ENCODE assay signal across 23 cellular contexts in genomic region chr6:116375262-116375661, GRCh38. TPM values are rescaled to one million over a fixed set of nuclear protein-coding genes. Genes with fewer than 3 reads are reported as not detected.
A peak's percentile ranks its signal among the peaks of the same experiment; 100 is the strongest.
DNase-seq lines count a peak whose midpoint lies in the region; ATAC-seq, FAIRE-seq and TF ChIP-seq lines count a peak whose summit lies in the region.
"Had no signal": no experiment of that assay in that cellular context is flagged by ENCODE, and none has a peak within 500 bp of the region (broad histone marks: within the 10 kb centered on the region; RNA-seq: fewer than 3 reads in every experiment).

No MANE protein-coding gene starts in this region.

- H3K4me1 ChIP-seq in mammary epithelial cell (ENCODE audit: insufficient read depth, low read length) (peaks cover 53% of the 10 kb centered on the region), GM12878 (ENCODE audit: control insufficient read depth, insufficient read depth, low read length) (peaks cover 16% of the 10 kb centered on the region), keratinocyte (ENCODE audit: control insufficient read depth, extremely low read depth, insufficient read depth, low read length) (peaks cover 64% of the 10 kb centered on the region), smooth muscle cell (ENCODE audit: low read depth) (peaks cover 22% of the 10 kb centered on the region), GM23248 (ENCODE audit: insufficient read depth) (peaks cover 14% of the 10 kb centered on the region)

- H3K27me3 Mint-ChIP-seq in MCF 10A (ENCODE audit: insufficient read depth, unreplicated experiment) = no peaks in the 10 kb centered on the region

- H3K9me3 Mint-ChIP-seq in MCF 10A (ENCODE audit: unreplicated experiment) = no peaks in the 10 kb centered on the region
- H3K9me3 Mint-ChIP-seq: CD4-positive, alpha-beta T cell; CD8-positive, alpha-beta memory T cell; GM23338; H9 had no signal

- H3K9me3 ChIP-seq in mammary epithelial cell (replicated peaks; ENCODE audit: insufficient read depth, low read length) (no peaks in the 10 kb centered on the region), GM12878 (replicated peaks; ENCODE audit: control insufficient read depth, insufficient read depth, low read length) (no peaks in the 10 kb centered on the region), keratinocyte (ENCODE audit: control insufficient read depth, low read depth, low read length) (no peaks in the 10 kb centered on the region), smooth muscle cell (replicated peaks; ENCODE audit: low read depth) (no peaks in the 10 kb centered on the region), GM23248 (ENCODE audit: low read depth) (no peaks in the 10 kb centered on the region)
- H3K9me3 ChIP-seq: BLaER1 had no signal

- peaks cover 29% of the 10 kb centered on the region for H3K4me1 Mint-ChIP-seq in MCF 10A (ENCODE audit: insufficient read depth, unreplicated experiment)

- no peak overlapping the region for H3K4me3 ChIP-seq in mammary epithelial cell (replicated peaks in 1 of 3; ENCODE audit: insufficient read depth in 1 of 3, low read depth in 2 of 3, low read length in 3 of 3)
- no peak overlapping the region for H3K4me3 ChIP-seq in GM12878
- no peak overlapping the region for H3K4me3 ChIP-seq in keratinocyte (ENCODE audit: control insufficient read depth in 2 of 3, extremely low read depth in 1 of 3, insufficient read depth in 2 of 3, low read depth in 1 of 3, low read length in 3 of 3)
- H3K4me3 ChIP-seq in smooth muscle cell = no peak overlapping the region
- H3K4me3 ChIP-seq in GM23248 = no peak overlapping the region
- H3K4me3 ChIP-seq: BLaER1, GM23338 had no signal

- FAIRE-seq in GM12878 (lab: Jason Lieb, UNC) (no peak), keratinocyte (lab: Jason Lieb, UNC) (no peak)
- FAIRE-seq: A204.1, D721Med had no signal

- H3K27ac Mint-ChIP-seq in MCF 10A (ENCODE audit: low read depth, unreplicated experiment) = no peak overlapping the region
- H3K27ac Mint-ChIP-seq: B cell; CD4-positive, alpha-beta T cell; CD8-positive, alpha-beta memory T cell; GM23338 had no signal

- no peaks in the 10 kb centered on the region for H3K9me2 ChIP-seq in GM23248 (ENCODE audit: insufficient read depth)

- H3K79me2 ChIP-seq in mammary epithelial cell (ENCODE audit: insufficient read depth, low read length) = peaks cover 92% of the 10 kb centered on the region
- peaks cover 97% of the 10 kb centered on the region for H3K79me2 ChIP-seq in GM12878 (ENCODE audit: control insufficient read depth, insufficient read depth, low read length)
- H3K79me2 ChIP-seq in keratinocyte (ENCODE audit: control insufficient read depth, insufficient read depth, low read length) = peaks cover 79% of the 10 kb centered on the region
- peaks cover 81% of the 10 kb centered on the region for H3K79me2 ChIP-seq in smooth muscle cell (ENCODE audit: low read depth)
- peaks cover 88% of the 10 kb centered on the region for H3K79me2 ChIP-seq in GM23248 (ENCODE audit: insufficient read depth)

- no peaks in the 10 kb centered on the region for H4K20me1 ChIP-seq in mammary epithelial cell (ENCODE audit: insufficient read depth, low read length)
- no peaks in the 10 kb centered on the region; the same call in 1 of the 2 replicates for H4K20me1 ChIP-seq in GM12878 (ENCODE audit: control insufficient read depth, insufficient read depth)
- H4K20me1 ChIP-seq in keratinocyte (ENCODE audit: control insufficient read depth, extremely low read depth, insufficient read depth, low read length) = no peaks in the 10 kb centered on the region
- peaks cover 80% of the 10 kb centered on the region for H4K20me1 ChIP-seq in smooth muscle cell (ENCODE audit: low read depth)
- H4K20me1 ChIP-seq in GM23248 (ENCODE audit: insufficient read depth) = peaks cover 3% of the 10 kb centered on the region; the same call in 1 of the 2 replicates
- H4K20me1 ChIP-seq: BLaER1 had no signal

- H3K36me3 ChIP-seq in mammary epithelial cell (ENCODE audit: insufficient read depth, low read length) (no peaks in the 10 kb centered on the region), GM12878 (ENCODE audit: control insufficient read depth in 2 of 2, insufficient read depth in 2 of 2, low read length in 1 of 2) (no peaks in the 10 kb centered on the region; a peak in 1 of 4 replicates), keratinocyte (ENCODE audit: control insufficient read depth in 2 of 2, extremely low read depth in 1 of 2, insufficient read depth in 2 of 2, low read length in 2 of 2) (peaks cover 0 to 6% of the 10 kb centered on the region in 2 experiments), smooth muscle cell (ENCODE audit: low read depth) (no peaks in the 10 kb centered on the region), GM23248 (ENCODE audit: low read depth) (0 out of 2 replicates have a peak, but pooled peaks cover 3% of the 10 kb centered on the region)
- H3K36me3 ChIP-seq: BLaER1 had no signal

- no peak for TF ChIP-seq POLR2A in GM12878 (IDR thresholded peaks at IDR 0.05; ENCODE audit: low read depth, low read length)

- peak overlapping the region; percentile 79 for H3K4me2 ChIP-seq in mammary epithelial cell (ENCODE audit: insufficient read depth, low read depth, low read length)
- peak overlapping the region; percentile 44; the same call in 1 of the 2 replicates for H3K4me2 ChIP-seq in GM12878 (ENCODE audit: control insufficient read depth, insufficient read depth)
- peak overlapping the region; percentile 91 for H3K4me2 ChIP-seq in keratinocyte (ENCODE audit: control insufficient read depth, extremely low read depth, insufficient read depth, low read depth, low read length)
- peak overlapping the region; percentile 64 for H3K4me2 ChIP-seq in smooth muscle cell
- no peak overlapping the region for H3K4me2 ChIP-seq in GM23248 (ENCODE audit: unreplicated experiment)
- H3K4me2 ChIP-seq: BLaER1 had no signal

- CTCF ChIA-PET in mammary epithelial cell (lab: Charles Lee; ENCODE audit: low non-redundant PET) (no interaction called here), MCF 10A (lab: Yijun Ruan, JAX) (interaction anchor here (1.5 to 2.4 kb wide), 2 partner anchors 17 to 87 kb away, joined by 7 to 8 read pairs; no protein-coding TSS in a partner anchor), GM12878 (lab: Yijun Ruan, JAX) (interaction anchor here (0.9 to 1.1 kb wide), 2 partner anchors 11 to 18 kb away, joined by 3 to 4 read pairs; no protein-coding TSS in a partner anchor)

- TF ChIP-seq RAD21 in GM12878 (IDR thresholded peaks at IDR 0.05; ENCODE audit: insufficient read depth, low read depth, low read length) = no peak

- H3F3A ChIP-seq in smooth muscle cell (ENCODE audit: low read depth) (no peaks in the 10 kb centered on the region), GM23248 (ENCODE audit: insufficient read depth) (peaks cover 5% of the 10 kb centered on the region; the same call in 1 of the 2 replicates)

- H3K9ac ChIP-seq in mammary epithelial cell (ENCODE audit: insufficient read depth, low read length) = no peak overlapping the region
- no peak overlapping the region for H3K9ac ChIP-seq in GM12878 (ENCODE audit: control insufficient read depth, insufficient read depth, low read length)
- no peak overlapping the region for H3K9ac ChIP-seq in keratinocyte (ENCODE audit: control insufficient read depth, extremely low read depth, insufficient read depth, low read length)
- H3K9ac ChIP-seq in smooth muscle cell (ENCODE audit: low read depth) = no peak overlapping the region
- no peak overlapping the region for H3K9ac ChIP-seq in GM23248
- H3K9ac ChIP-seq: BLaER1 had no signal

- POLR2A ChIA-PET in MCF 10A (lab: Yijun Ruan, JAX) = interaction anchor here (1.3 to 3.7 kb wide), 6 partner anchors 9 to 96 kb away, joined by 3 to 60 read pairs (median 15); partner anchors contain the start of gene TSPYL1
- POLR2A ChIA-PET in GM12878 (lab: Charles Lee) = interaction anchor here (1.4 kb wide), 1 partner anchor 14 kb away, joined by 4 read pairs; no protein-coding TSS in a partner anchor

- ATAC-seq in GM12878 (no peak), GM18907 (IDR thresholded peaks at IDR 0.05; ENCODE audit: unreplicated experiment) (no peak), GM21786 (IDR thresholded peaks at IDR 0.05; ENCODE audit: unreplicated experiment) (no peak)
- ATAC-seq: GM23338, HCT116 had no signal

- H3K27ac ChIP-seq in mammary epithelial cell (ENCODE audit: insufficient read depth, low read depth, low read length) (peak overlapping the region; percentile 96), GM12878 (ENCODE audit: control insufficient read depth, insufficient read depth) (no peak overlapping the region), keratinocyte (ENCODE audit: control insufficient read depth, insufficient read depth, low read length) (peak overlapping the region; percentile 98), smooth muscle cell (ENCODE audit: low read depth) (no peak overlapping the region), GM23248 (no peak overlapping the region)
- H3K27ac ChIP-seq: 22Rv1, BLaER1, C4-2B had no signal

- no peaks in the 10 kb centered on the region for H3K9me1 ChIP-seq in keratinocyte (ENCODE audit: control insufficient read depth, extremely low read depth, insufficient read depth, low read length)

- no TSS peak for BruUV-seq in mammary epithelial cell (replicated peaks; lab: Mats Ljungman, UMichigan)
- no TSS peak for BruUV-seq in MCF 10A (replicated peaks; lab: Mats Ljungman, UMichigan)
- no TSS peak for BruUV-seq in GM12878 (replicated peaks; lab: Mats Ljungman, UMichigan)

- in situ Hi-C loops in mammary epithelial cell (cut with MboI; ENCODE audit: low sequenced_read_pairs in 2 of 2) = no loop called here
- in situ Hi-C loops in GM12878 (cut with MboI) = no loop called here
- in situ Hi-C loops in GM23248 (cut with MboI) = no loop called here

- no peak for TF ChIP-seq EP300 in GM12878 (IDR thresholded peaks at IDR 0.05; ENCODE audit: borderline replicate concordance in 1 of 2, control insufficient read depth in 1 of 2, low read depth in 2 of 2, low read length in 2 of 2)

- dilution Hi-C loops in mammary epithelial cell (cut with HindIII; ENCODE audit: low sequenced_read_pairs) = no loop called here
- dilution Hi-C loops in keratinocyte (cut with MboI; ENCODE audit: extremely low pct_ligation_motif_present, low sequenced_read_pairs) = no loop called here

- peaks cover 18% of the 10 kb centered on the region for H3K36me3 Mint-ChIP-seq in MCF 10A (ENCODE audit: insufficient read depth, unreplicated experiment)

- SMC1A ChIA-PET in GM12878 (lab: Charles Lee; ENCODE audit: uncharacterized antibody, unreplicated experiment) = interaction anchor here (0.8 to 7.7 kb wide), 5 partner anchors 11 to 25 kb away, joined by 3 to 92 read pairs (median 3); no protein-coding TSS in a partner anchor

- H2AFZ ChIP-seq in mammary epithelial cell (ENCODE audit: low read depth, low read length) (no peak overlapping the region), GM12878 (ENCODE audit: control insufficient read depth, low read depth, low read length) (no peak overlapping the region), keratinocyte (ENCODE audit: control insufficient read depth, low read length) (no peak overlapping the region), smooth muscle cell (ENCODE audit: low read depth) (no peak overlapping the region), GM23248 (no peak overlapping the region)
- H2AFZ ChIP-seq: GM23338 had no signal

- TF ChIP-seq CTCF in mammary epithelial cell (conservative IDR thresholded peaks at IDR 0.05 in 1 of 2, IDR thresholded peaks at IDR 0.05 in 1 of 2; ENCODE audit: extremely low read depth in 1 of 2, insufficient read depth in 1 of 2, low read depth in 1 of 2, low read length in 2 of 2) (no peak), MCF 10A (IDR thresholded peaks at IDR 0.05; ENCODE audit: unreplicated experiment) (no peak), GM12878 (IDR thresholded peaks at IDR 0.05 in 2 of 3, conservative IDR thresholded peaks at IDR 0.05 in 1 of 3; ENCODE audit: control insufficient read depth in 2 of 3, extremely low read depth in 1 of 3, insufficient read depth in 1 of 3, low read depth in 3 of 3, low read length in 3 of 3) (no peak), keratinocyte (optimal IDR thresholded peaks at IDR 0.05 in 1 of 3, IDR thresholded peaks at IDR 0.05 in 1 of 3, conservative IDR thresholded peaks at IDR 0.05 in 1 of 3; ENCODE audit: extremely low read depth in 1 of 3, insufficient read depth in 2 of 3, low read length in 3 of 3) (no peak), smooth muscle cell (IDR thresholded peaks at IDR 0.05; ENCODE audit: borderline replicate concordance, insufficient read depth, poor library complexity, severe bottlenecking) (no peak)

- RAD21 ChIA-PET in GM12878 (lab: Charles Lee; ENCODE audit: unreplicated experiment) = interaction anchor here (1.0 kb wide), 1 partner anchor 12 kb away, joined by 3 read pairs; no protein-coding TSS in a partner anchor

- WGBS in mammary epithelial cell (ENCODE audit: low coverage, missing lambda C conversion rate) = no CpG with 5 or more reads among the region's 2 CpGs
- WGBS in GM12878 (ENCODE audit: insufficient coverage, insufficient replicate concordance, low lambda C conversion rate, missing lambda C conversion rate) = 98% methylated on average over 2 of the region's 2 CpGs
- 98% methylated on average over 2 of the region's 2 CpGs for WGBS in smooth muscle cell (ENCODE audit: low lambda C conversion rate)
- WGBS in GM23248 (ENCODE audit: low coverage in 1 of 2, low lambda C conversion rate in 2 of 2, missing lambda C conversion rate in 2 of 2), 2 experiments = 96 to 100% methylated on average over 2 of the region's 2 CpGs

- intact Hi-C loops in mammary epithelial cell (cut with micrococcal nuclease) (no loop called here), MCF 10A (cut with micrococcal nuclease) (no loop called here), GM12878 (cut with micrococcal nuclease; ENCODE audit: unreplicated experiment) (loop anchor here (10.0 kb wide), 1 partner anchor 290 kb away; the partner anchor contains the start of gene ZUP1)

- no peak for DNase-seq in mammary epithelial cell
- DNase-seq in MCF 10A (ENCODE audit: unreplicated experiment) = no peak
- DNase-seq in GM12878 (ENCODE audit: low read depth, low spot score) = no peak
- DNase-seq in keratinocyte (ENCODE audit: low read depth, low spot score) = no peak
- no peak for DNase-seq in smooth muscle cell (lab: John Stamatoyannopoulos, UW; ENCODE audit: unreplicated experiment)
- no peak for DNase-seq in GM23248
- DNase-seq: CD4-positive, alpha-beta T cell; CD8-positive, alpha-beta memory T cell; DMS 273 treated with DMSO at 0.1 percent for 48 hours; DMS79; EL; GF-D8; H9 had no signal

- H3K27me3 ChIP-seq in mammary epithelial cell (ENCODE audit: insufficient read depth, low read length) (no peaks in the 10 kb centered on the region), GM12878 (replicated peaks in 1 of 2; ENCODE audit: control insufficient read depth in 2 of 2, insufficient read depth in 2 of 2, low read length in 1 of 2) (no peaks in the 10 kb centered on the region), keratinocyte (ENCODE audit: control insufficient read depth, extremely low read depth, insufficient read depth, low read length) (no peaks in the 10 kb centered on the region), smooth muscle cell (ENCODE audit: low read depth) (no peaks in the 10 kb centered on the region), GM23248 (replicated peaks; ENCODE audit: insufficient read depth) (no peaks in the 10 kb centered on the region)
- H3K27me3 ChIP-seq: BLaER1 had no signal

- no peak overlapping the region for H3K4me3 Mint-ChIP-seq in MCF 10A (ENCODE audit: unreplicated experiment)
- H3K4me3 Mint-ChIP-seq: B cell; CD4-positive, alpha-beta T cell; CD8-positive, alpha-beta memory T cell; GM23338; H9 had no signal

RNA-seq across cellular contexts. Expression of gene DSE, which starts 4.5 kb away (rescaled TPM):
- total RNA-seq in mammary epithelial cell (100 to 1,000 TPM; 116 to 175 TPM), MCF 10A (2022) (66.0 and 86.5 TPM in 2 replicates), GM12878 (2014; rRNA removed) (65.3 and 77.4 TPM in 2 replicates), GM12878 (2014; rRNA removed; fragmentation: Illumina TruSeq; extraction: Trizol) (62.3 and 63.9 TPM in 2 replicates), GM12878 (2021) (75.1 and 76.4 TPM in 2 replicates), smooth muscle cell (76.2 and 93.1 TPM in 2 replicates)
- polyA plus RNA-seq in mammary epithelial cell (66.9 TPM), GM12878 (2011; rRNA removed) (12.2 and 12.6 TPM in 2 replicates), GM12878 (2014; fragmentation: Illumina TruSeq; extraction: Trizol) (51.8 and 58.9 TPM in 2 replicates), GM12878 (2014; fragmentation: Nextera tagmentation; extraction: Ambion mirVana) (10 to 100 TPM; 17.1 to 24.2 TPM), GM12878 (2014; rRNA removed) (35.9 and 38.6 TPM in 2 replicates), GM12878 (2016; fragmentation: Nextera tagmentation; extraction: Ambion mirVana) (10 to 100 TPM; 43.0 TPM), keratinocyte (87.6 to 144 TPM (median 99.7 TPM) in 3 replicates), smooth muscle cell (35.0 and 38.6 TPM in 2 replicates), GM23248 (2016; fragmentation: Nextera tagmentation; extraction: Ambion mirVana) (42.7 and 44.6 TPM in 2 replicates)
- polyA minus RNA-seq in mammary epithelial cell (137 TPM), keratinocyte (179 to 186 TPM (median 184 TPM) in 3 replicates)
- total RNA-seq in GM12878 (2013; cell fraction: nucleolus; rRNA removed) = 131 and 135 TPM in 2 replicates
- polyA plus RNA-seq in GM12878 (2011; ENCODE audit: low read depth) = 20.3 TPM
- polyA plus RNA-seq in GM12878 (2011; cell fraction: cytosol; rRNA removed) = 6.7 and 9.5 TPM in 2 replicates
- 14.6 and 17.6 TPM in 2 replicates for polyA plus RNA-seq in GM12878 (2011; cell fraction: nucleus; rRNA removed)
- polyA plus RNA-seq in GM12878 (2012) = 22.5 and 29.0 TPM in 2 replicates
- polyA minus RNA-seq in GM12878 (2011; rRNA and poly(A)+ RNA removed) = 23.2 and 26.4 TPM in 2 replicates
- 3.8 and 3.9 TPM in 2 replicates for polyA minus RNA-seq in GM12878 (2011; cell fraction: cytosol; rRNA and poly(A)+ RNA removed)
- polyA minus RNA-seq in GM12878 (2011; cell fraction: nucleus; rRNA and poly(A)+ RNA removed) = 17.5 and 26.1 TPM in 2 replicates
- polyA plus RNA-seq in keratinocyte (2011; ENCODE audit: low read depth) = 39.1 TPM
- polyA plus RNA-seq in keratinocyte (2011; cell fraction: cytosol; rRNA removed) = 37.0 and 60.3 TPM in 2 replicates
- polyA plus RNA-seq in keratinocyte (2011; cell fraction: nucleus; rRNA removed) = 124 and 141 TPM in 2 replicates
- polyA plus RNA-seq in keratinocyte (2012; ENCODE audit: low replicate concordance) = 54.9 and 70.3 TPM in 2 replicates
- polyA minus RNA-seq in keratinocyte (2011; cell fraction: cytosol; rRNA and poly(A)+ RNA removed) = 57.2 TPM
- 150 and 256 TPM in 2 replicates for polyA minus RNA-seq in keratinocyte (2011; cell fraction: nucleus; rRNA and poly(A)+ RNA removed)
- total RNA-seq in GM23248 (2014; rRNA removed; shearing (Covaris generic)) = 76.9 and 83.9 TPM in 2 replicates

Comparison
In these comparisons a context has a peak if more than half of its experiments do, and no peak if none do; other contexts are left out.
1. H3K27ac ChIP-seq: peak in mammary epithelial cell (single experiment) and keratinocyte (single experiment); none in GM12878 (single experiment), smooth muscle cell (single experiment) and GM23248 (single experiment).